In genomic region chr2:101036562-101036961, GRCh38 we compare ENCODE assay signal across 8 cellular contexts. TPM values are rescaled to one million over a fixed set of nuclear protein-coding genes. Genes with fewer than 3 reads are reported as not detected.
DNase-seq lines count a peak whose midpoint lies in the region; ATAC-seq and TF ChIP-seq lines count a peak whose summit lies in the region.

No MANE protein-coding gene starts in this region.

- in situ Hi-C loops in GM23248 (cut with MboI), result loop anchor here (10.0 kb wide), 1 partner anchor 168 kb away; no protein-coding TSS in a partner anchor

- POLR2A ChIA-PET in A673 (lab: Charles Lee; ENCODE audit: low non-redundant PET) (no interaction called here), T-cell (lab: Charles Lee) (no interaction called here)

- H3F3A ChIP-seq in GM23248 (ENCODE audit: insufficient read depth), result no peaks in the 10 kb centered on the region

- H2AFZ ChIP-seq in GM23248, result no peak overlapping the region

- H3K4me2 ChIP-seq in GM23248 (ENCODE audit: unreplicated experiment), result no peak overlapping the region

- H3K36me3 ChIP-seq in A673 (ENCODE audit: insufficient read depth, low read length, poor library complexity, severe bottlenecking), result no peaks in the 10 kb centered on the region
- no peaks in the 10 kb centered on the region for H3K36me3 ChIP-seq in GM23248 (ENCODE audit: low read depth)

- H3K4me3 ChIP-seq in A673 (ENCODE audit: low read depth, low read length, poor library complexity, severe bottlenecking) (no peak overlapping the region), GM23248 (no peak overlapping the region)

- H3K27ac ChIP-seq in A673 (ENCODE audit: low read depth, low read length, poor library complexity, severe bottlenecking), result no peak overlapping the region
- no peak overlapping the region for H3K27ac ChIP-seq in GM23248

- no peaks in the 10 kb centered on the region for H3K4me1 Mint-ChIP-seq in T-cell

- 44 to 50% methylated on average over 2 of the region's 2 CpGs for WGBS in GM23248 (ENCODE audit: low coverage in 1 of 2, low lambda C conversion rate in 2 of 2, missing lambda C conversion rate in 2 of 2), 2 experiments

- H3K4me1 ChIP-seq in A673 (ENCODE audit: insufficient read depth, low read length, poor library complexity, severe bottlenecking) (no peaks in the 10 kb centered on the region), GM23248 (ENCODE audit: insufficient read depth) (no peaks in the 10 kb centered on the region)

- CTCF ChIA-PET in A673 (lab: Charles Lee) (interaction anchor here (0.5 to 1.3 kb wide), 4 partner anchors 117 to 190 kb away, joined by 3 to 8 read pairs (median 4); no protein-coding TSS in a partner anchor), T-cell (lab: Charles Lee) (interaction anchor here in 1 of 2 donors (0.9 to 1.2 kb wide), 2 partner anchors 24 to 169 kb away, joined by 3 to 5 read pairs; no protein-coding TSS in a partner anchor)

- no peaks in the 10 kb centered on the region for H4K20me1 ChIP-seq in GM23248 (ENCODE audit: insufficient read depth)

- H3K27me3 ChIP-seq in A673 (replicated peaks; ENCODE audit: insufficient read depth, low read depth, low read length, poor library complexity) (no peaks in the 10 kb centered on the region), GM23248 (replicated peaks; ENCODE audit: insufficient read depth) (no peaks in the 10 kb centered on the region)

- H3K79me2 ChIP-seq in GM23248 (ENCODE audit: insufficient read depth), result no peaks in the 10 kb centered on the region

- H3K27me3 Mint-ChIP-seq in T-cell, result peaks cover 5 to 15% of the 10 kb centered on the region in 2 donors

- BruUV-seq in A673 (replicated peaks; lab: Mats Ljungman, UMichigan), result no TSS peak

- intact Hi-C loops in A673 (cut with micrococcal nuclease; ENCODE audit: unreplicated experiment), result loop anchor here (2.0 kb wide), 2 partner anchors 116 to 168 kb away; no protein-coding TSS in a partner anchor

- DNase-seq in A673 (ENCODE audit: low spot score), result peak; percentile 42
- DNase-seq in GM23248, result peak; percentile 65
- DNase-seq in hepatic stellate cell (ENCODE audit: low spot score), result peak; percentile 51
- DNase-seq in T-cell, result no peak
- DNase-seq in islet precursor cell, result no peak

- H3K9me2 ChIP-seq in GM23248 (ENCODE audit: insufficient read depth), result no peaks in the 10 kb centered on the region

- TF ChIP-seq CTCF in A673 (conservative IDR thresholded peaks at IDR 0.05; ENCODE audit: low read depth, low read length), result peak; percentile 61

- no peak overlapping the region for H3K27ac Mint-ChIP-seq in T-cell

- no peaks in the 10 kb centered on the region for H3K36me3 Mint-ChIP-seq in T-cell

- ATAC-seq in SK-N-SH treated with all-trans-retinoic acid at 6 μM for 48 hours (peak; percentile 60), HG03571 (IDR thresholded peaks at IDR 0.05; ENCODE audit: unreplicated experiment) (no peak), HG02970 (IDR thresholded peaks at IDR 0.05; ENCODE audit: low FRiP score, unreplicated experiment) (no peak), T-cell (replicated peaks in 1 of 4) (no peak)

- H3K9ac ChIP-seq in GM23248, result no peak overlapping the region

- H3K9me3 ChIP-seq in A673 (ENCODE audit: low read depth, low read length, poor library complexity, severe bottlenecking) (no peaks in the 10 kb centered on the region), GM23248 (ENCODE audit: low read depth) (no peaks in the 10 kb centered on the region)

- no peaks in the 10 kb centered on the region for H3K9me3 Mint-ChIP-seq in T-cell

- no peak overlapping the region for H3K4me3 Mint-ChIP-seq in T-cell

TF ChIP-seq in SK-N-SH treated with all-trans-retinoic acid at 6 μM for 48 hours, 23 proteins besides CTCF, POLR2A, EP300 and RAD21:
- TF ChIP-seq CSDC2 (CRISPR knock-in tag; IDR thresholded peaks at IDR 0.05) (no peak), SNAI2 (CRISPR knock-in tag; IDR thresholded peaks at IDR 0.05) (no peak), ZFP30 (CRISPR knock-in tag; IDR thresholded peaks at IDR 0.05) (no peak), ARNTL (CRISPR knock-in tag; IDR thresholded peaks at IDR 0.05; ENCODE audit: borderline replicate concordance, low read depth) (no peak), RARB (CRISPR knock-in tag; IDR thresholded peaks at IDR 0.05) (no peak), PATZ1 (CRISPR knock-in tag; IDR thresholded peaks at IDR 0.05; ENCODE audit: borderline replicate concordance) (no peak), TCF4 (CRISPR knock-in tag; IDR thresholded peaks at IDR 0.05; ENCODE audit: borderline replicate concordance) (no peak), TOX (CRISPR knock-in tag; IDR thresholded peaks at IDR 0.05; ENCODE audit: borderline replicate concordance) (no peak), GLIS3 (CRISPR knock-in tag; IDR thresholded peaks at IDR 0.05) (no peak), ZFP3 (CRISPR knock-in tag; IDR thresholded peaks at IDR 0.05) (no peak), ISL1 (CRISPR knock-in tag; IDR thresholded peaks at IDR 0.05) (no peak), ZNF8 (CRISPR knock-in tag; IDR thresholded peaks at IDR 0.05) (no peak), ESRRG (CRISPR knock-in tag; IDR thresholded peaks at IDR 0.05) (no peak), BACH2 (CRISPR knock-in tag; IDR thresholded peaks at IDR 0.05; ENCODE audit: borderline replicate concordance) (no peak), POU6F1 (CRISPR knock-in tag; IDR thresholded peaks at IDR 0.05; ENCODE audit: borderline replicate concordance, low read depth) (no peak), TSHZ2 (CRISPR knock-in tag; IDR thresholded peaks at IDR 0.05) (no peak)

RNA-seq across cellular contexts. Expression of gene RPL31, which starts 34.5 kb away (rescaled TPM):
- total RNA-seq in A673 (2021), result 1,187 and 1,196 TPM in 2 replicates
- total RNA-seq in GM23248 (2014; rRNA removed; shearing (Covaris generic)), result 604 and 659 TPM in 2 replicates
- polyA plus RNA-seq in GM23248 (2016; fragmentation: Nextera tagmentation; extraction: Ambion mirVana), result 1,157 and 1,172 TPM in 2 replicates
- total RNA-seq in T-cell, result 1,000 to 10,000 TPM; 1,802 to 2,371 (median 2,279) TPM

Comparison
In these comparisons a context has a peak if more than half of its experiments do, and no peak if none do; other contexts are left out.
1. DNase-seq: peak in A673 (single experiment), GM23248 (single experiment) and hepatic stellate cell (single experiment); none in T-cell (0 of 34) and islet precursor cell (single experiment).